In the genomic region with DNA sequence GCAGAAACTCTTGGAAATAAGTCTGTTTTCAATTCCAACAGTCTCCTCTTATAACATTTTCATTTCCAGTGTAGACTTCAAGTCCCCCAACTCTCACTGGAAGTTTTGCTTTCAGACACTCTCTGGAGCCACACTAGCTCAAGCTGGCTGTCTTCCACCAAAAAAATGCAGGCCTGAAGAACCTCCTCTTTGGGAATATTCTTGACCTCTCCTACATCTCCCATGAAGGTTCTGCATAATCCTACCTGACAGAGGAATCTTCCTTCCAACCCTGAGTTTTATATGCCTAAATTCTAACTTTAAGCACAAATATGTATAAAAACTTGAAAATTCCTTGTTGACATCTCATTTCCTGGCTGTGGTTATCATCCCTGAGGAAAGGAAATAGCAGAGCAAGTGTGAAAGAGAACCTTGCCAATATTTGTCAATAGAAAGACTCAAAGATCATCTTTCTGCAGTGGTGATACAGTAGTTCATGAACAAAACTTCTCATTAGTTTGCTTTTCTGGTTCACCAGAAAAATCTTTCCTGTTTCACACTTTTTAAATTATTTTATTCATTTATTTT, we compare ENCODE assay signal across 29 cellular contexts.
A peak's percentile ranks its signal among the peaks of the same experiment; 100 is the strongest.
DNase-seq lines count a peak whose midpoint lies in the region; ATAC-seq and TF ChIP-seq lines count a peak whose summit lies in the region.
"Had no signal": no experiment of that assay in that cellular context is flagged by ENCODE, and none has a peak within 500 bp of the region (broad histone marks: within the 10 kb centered on the region; RNA-seq: fewer than 3 reads in every experiment).

No MANE protein-coding gene starts in this region.

- H3K4me2 ChIP-seq in GM23248 (ENCODE audit: unreplicated experiment) (peak overlapping the region; percentile 16), skeletal muscle satellite cell (ENCODE audit: low read length) (peak overlapping the region; percentile 24)

- H3K4me3 Mint-ChIP-seq in T-helper 17 cell, result no peak overlapping the region
- H3K4me3 Mint-ChIP-seq: activated naive CD8-positive, alpha-beta T cell treated with anti-CD3 and anti-CD28 coated beads, Interleukin-2, amount 10 ng/mL, durations not matched to agents 7 days and 5 days; brain; CD8-positive, alpha-beta T cell; neural crest cell; stimulated activated memory B cell treated with anti-CD40 and anti-IgM and Interleukin-4, amounts not matched to agents 10 μg/mL and 1 μg/mL and 100 μg/mL, for 72 hours; T-helper 1 cell treated with Interleukin-12 subunit alpha and Interleukin-12 subunit beta and Interleukin-4 antibody, amounts not matched to agents 30 μg/mL and 1 μg/mL, for 36 hours had no signal

- H3K9me2 ChIP-seq in GM23248 (ENCODE audit: insufficient read depth), result no peaks in the 10 kb centered on the region

- H3K9ac ChIP-seq in GM23248, result no peak overlapping the region
- H3K9ac ChIP-seq in skeletal muscle satellite cell (ENCODE audit: low read depth, low read length), result no peak overlapping the region

- H3K79me2 ChIP-seq in GM23248 (ENCODE audit: insufficient read depth), result no peaks in the 10 kb centered on the region

- H3K36me3 ChIP-seq in GM23248 (ENCODE audit: low read depth), result no peaks in the 10 kb centered on the region
- H3K36me3 ChIP-seq in skeletal muscle satellite cell (ENCODE audit: insufficient read depth, low read length), result no peaks in the 10 kb centered on the region
- H3K36me3 ChIP-seq: colonic mucosa, esophagus squamous epithelium, heart right ventricle, suprapubic skin, uterus had no signal

- TF ChIP-seq CTCF in RWPE1 (conservative IDR thresholded peaks at IDR 0.05; ENCODE audit: low read depth), result no peak

- peaks cover 7% of the 10 kb centered on the region for H3K36me3 Mint-ChIP-seq in T-helper 17 cell (ENCODE audit: low read depth)
- H3K36me3 Mint-ChIP-seq: activated naive CD8-positive, alpha-beta T cell treated with anti-CD3 and anti-CD28 coated beads, Interleukin-2, amount 10 ng/mL, durations not matched to agents 7 days and 5 days; brain; CD8-positive, alpha-beta T cell; stimulated activated memory B cell treated with anti-CD40 and anti-IgM and Interleukin-4, amounts not matched to agents 10 μg/mL and 1 μg/mL and 100 μg/mL, for 72 hours had no signal

- CTCF ChIA-PET in RWPE1 (lab: Yijun Ruan, JAX), result no interaction called here

- no peaks in the 10 kb centered on the region for H4K20me1 ChIP-seq in GM23248 (ENCODE audit: insufficient read depth)

- H3K4me1 ChIP-seq in GM23248 (ENCODE audit: insufficient read depth) (peaks cover 26% of the 10 kb centered on the region), skeletal muscle satellite cell (ENCODE audit: control insufficient read depth, insufficient read depth, low read length) (peaks cover 35% of the 10 kb centered on the region)
- H3K4me1 ChIP-seq: colonic mucosa, esophagus squamous epithelium, psoas muscle, suprapubic skin, uterus had no signal

- peaks cover 15% of the 10 kb centered on the region for H3K4me1 Mint-ChIP-seq in T-helper 17 cell
- H3K4me1 Mint-ChIP-seq: neural crest cell had no signal

- POLR2A ChIA-PET in RWPE1 (lab: Yijun Ruan, JAX; ENCODE audit: low non-redundant PET), result no interaction called here

- H3K9me3 ChIP-seq in GM23248 (ENCODE audit: low read depth) (no peaks in the 10 kb centered on the region), skeletal muscle satellite cell (replicated peaks; ENCODE audit: low read length) (no peaks in the 10 kb centered on the region), T-helper 17 cell (ENCODE audit: control insufficient read depth, low read length, poor library complexity, severe bottlenecking) (no peaks in the 10 kb centered on the region)
- H3K9me3 ChIP-seq: colonic mucosa, esophagus squamous epithelium, psoas muscle, suprapubic skin, uterus had no signal

- H3K4me3 ChIP-seq in GM23248 (no peak overlapping the region), skeletal muscle satellite cell (ENCODE audit: low read length) (no peak overlapping the region)
- H3K4me3 ChIP-seq: colonic mucosa, esophagus squamous epithelium, GM12878, heart right ventricle, psoas muscle, skin epidermis, suprapubic skin, uterus had no signal

- no peak for ATAC-seq in T-helper 17 cell
- ATAC-seq: CD8-positive, alpha-beta T cell; GM12878; HCT116; heart right ventricle; psoas muscle; stimulated activated memory B cell treated with anti-CD40 and anti-IgM and Interleukin-4, amounts not matched to agents 10 μg/mL and 1 μg/mL and 100 μg/mL, for 72 hours had no signal

- in situ Hi-C loops in GM23248 (cut with MboI), result no loop called here

- no peak overlapping the region for H2AFZ ChIP-seq in GM23248

- no peaks in the 10 kb centered on the region for H3K27me3 Mint-ChIP-seq in T-helper 17 cell
- H3K27me3 Mint-ChIP-seq: stimulated activated memory B cell treated with anti-CD40 and anti-IgM and Interleukin-4, amounts not matched to agents 10 μg/mL and 1 μg/mL and 100 μg/mL, for 72 hours had no signal

- no peaks in the 10 kb centered on the region for H3K27me3 ChIP-seq in GM23248 (replicated peaks; ENCODE audit: insufficient read depth)
- H3K27me3 ChIP-seq in skeletal muscle satellite cell (ENCODE audit: control insufficient read depth, insufficient read depth, low read length), result no peaks in the 10 kb centered on the region
- H3K27me3 ChIP-seq: colonic mucosa, heart right ventricle, suprapubic skin, uterus had no signal

- H3F3A ChIP-seq in GM23248 (ENCODE audit: insufficient read depth), result peaks cover 6% of the 10 kb centered on the region; the same call in 1 of the 2 replicates

- H3K27ac ChIP-seq in GM23248 (no peak overlapping the region), RWPE1 (no peak overlapping the region)
- H3K27ac ChIP-seq: colonic mucosa, esophagus squamous epithelium, heart right ventricle, psoas muscle, skin epidermis, suprapubic skin, uterus had no signal

- DNase-seq in GM23248 (peak; percentile 61), RWPE1 (ENCODE audit: low spot score) (peak; percentile 30), fibroblast of gingiva (ENCODE audit: low read depth) (peak; percentile 30), T-helper 17 cell (no peak), activated gamma-delta T cell (lab: John Stamatoyannopoulos, UW) (no peak)
- no peak for DNase-seq in activated CD4-positive, CD25-positive, alpha-beta regulatory T cell (lab: John Stamatoyannopoulos, UW)
- DNase-seq: activated CD8-positive, alpha-beta memory T cell treated with anti-CD3 and anti-CD28 coated beads, Interleukin-2, amount 50 U/mL, for 48 hours; activated naive CD8-positive, alpha-beta T cell treated with anti-CD3 and anti-CD28 coated beads, Interleukin-2, amount 10 ng/mL, durations not matched to agents 7 days and 5 days; AML-193; CD8-positive, alpha-beta T cell; colonic mucosa; DMS153; esophagus squamous epithelium; heart right ventricle; KBM-7; NCI-H1694 treated with DMSO at 0.1 percent for 48 hours; NCI-H345; psoas muscle; stimulated activated CD4-positive, alpha-beta T cell treated with anti-CD3 and anti-CD28 coated beads, Interleukin-2, amount 100 ng/mL, for 24 hours; uterus had no signal

- H3K27ac Mint-ChIP-seq in T-helper 17 cell, result no peak overlapping the region
- H3K27ac Mint-ChIP-seq: activated naive CD8-positive, alpha-beta T cell treated with anti-CD3 and anti-CD28 coated beads, Interleukin-2, amount 10 ng/mL, durations not matched to agents 7 days and 5 days; CD8-positive, alpha-beta T cell; stimulated activated memory B cell treated with anti-CD40 and anti-IgM and Interleukin-4, amounts not matched to agents 10 μg/mL and 1 μg/mL and 100 μg/mL, for 72 hours; T-helper 1 cell treated with Interleukin-12 subunit alpha and Interleukin-12 subunit beta and Interleukin-4 antibody, amounts not matched to agents 30 μg/mL and 1 μg/mL, for 36 hours had no signal

Comparison
In these comparisons a context has a peak if more than half of its experiments do, and no peak if none do; other contexts are left out.
1. DNase-seq: peak in GM23248 (single experiment), RWPE1 (single experiment) and fibroblast of gingiva (single experiment); none in T-helper 17 cell (0 of 3), activated CD4-positive, CD25-positive, alpha-beta regulatory T cell (0 of 4) and activated gamma-delta T cell (single experiment).